ENCODE assay signal across 16 cellular contexts in genomic region chr1:204013052-204013451, GRCh38. TPM values are rescaled to one million over a fixed set of nuclear protein-coding genes. Genes with fewer than 3 reads are reported as not detected.
DNase-seq lines count a peak whose midpoint lies in the region; ATAC-seq, FAIRE-seq and TF ChIP-seq lines count a peak whose summit lies in the region.
"Had no signal": no experiment of that assay in that cellular context is flagged by ENCODE, and none has a peak within 500 bp of the region (broad histone marks: within the 10 kb centered on the region; RNA-seq: fewer than 3 reads in every experiment).

No MANE protein-coding gene starts in this region.

- no peak overlapping the region for H3K27ac ChIP-seq in IMR-90 (ENCODE audit: insufficient read depth, low read length)
- no peak overlapping the region for H3K27ac ChIP-seq in H1 (ENCODE audit: low read depth, low read length)
- no peak overlapping the region for H3K27ac ChIP-seq in neuronal stem cell (replicated peaks; ENCODE audit: low read length)
- H3K27ac ChIP-seq in gastroesophageal sphincter: no peak overlapping the region
- H3K27ac ChIP-seq: BLaER1 treated with 17β-estradiol and CSF1 and Interleukin-3, amounts not matched to agents 10 nM and 100 nM; GM23248 had no signal

- H2BK5ac ChIP-seq in IMR-90 (ENCODE audit: low read depth, low read length, poor library complexity, severe bottlenecking) (no peak overlapping the region), H1 (ENCODE audit: low read depth, low read length) (peak overlapping the region; percentile 79; the same call in 1 of the 2 replicates), neuronal stem cell (ENCODE audit: low read length) (no peak overlapping the region)

- no peak for ATAC-seq in IMR-90 (ENCODE audit: low read depth)
- no peak for ATAC-seq in gastroesophageal sphincter
- ATAC-seq: GM12878 had no signal

- no TSS peak for BruUV-seq in IMR-90 (replicated peaks; lab: Mats Ljungman, UMichigan)

- H4K20me1 ChIP-seq in IMR-90 (ENCODE audit: insufficient read depth, low read length) (no peaks in the 10 kb centered on the region), H1 (replicated peaks in 1 of 2; ENCODE audit: control insufficient read depth in 1 of 2, insufficient read depth in 2 of 2, low read length in 2 of 2) (no peaks in the 10 kb centered on the region)
- H4K20me1 ChIP-seq: BLaER1 treated with 17β-estradiol and CSF1 and Interleukin-3, amounts not matched to agents 10 nM and 100 nM had no signal

- no peaks in the 10 kb centered on the region for H3K23me2 ChIP-seq in H1 (ENCODE audit: low read depth, low read length)

- H3K27me3 ChIP-seq in IMR-90 (ENCODE audit: control insufficient read depth, insufficient read depth, low read length): peaks cover 16% of the 10 kb centered on the region
- no peaks in the 10 kb centered on the region for H3K27me3 ChIP-seq in H1 (replicated peaks in 1 of 4; ENCODE audit: control insufficient read depth in 3 of 4, extremely low read depth in 1 of 4, insufficient read depth in 3 of 4, low read length in 3 of 4)
- H3K27me3 ChIP-seq in neuronal stem cell (ENCODE audit: control insufficient read depth in 3 of 3, insufficient read depth in 3 of 3, low read depth in 1 of 3, low read length in 3 of 3): peaks cover 0 to 12% (median 0%) of the 10 kb centered on the region in 3 experiments
- H3K27me3 ChIP-seq in gastroesophageal sphincter: peaks cover 14% of the 10 kb centered on the region
- H3K27me3 ChIP-seq: BLaER1 treated with 17β-estradiol and CSF1 and Interleukin-3, amounts not matched to agents 10 nM and 100 nM had no signal

- TF ChIP-seq RAD21 in IMR-90 (IDR thresholded peaks at IDR 0.05; ENCODE audit: low read length) (no peak), H1 (IDR thresholded peaks at IDR 0.05 in 1 of 2, conservative IDR thresholded peaks at IDR 0.05 in 1 of 2; ENCODE audit: low read depth in 2 of 2, low read length in 2 of 2) (no peak)

- no peaks in the 10 kb centered on the region for H3K4me1 ChIP-seq in IMR-90 (ENCODE audit: control insufficient read depth, insufficient read depth, low read length)
- peaks cover 0 to 7% (median 0%) of the 10 kb centered on the region in 4 experiments; a peak in 2 of 7 replicates for H3K4me1 ChIP-seq in H1 (replicated peaks in 1 of 4; ENCODE audit: control insufficient read depth in 3 of 4, insufficient read depth in 4 of 4, low read length in 3 of 4)
- peaks cover 4 to 10% of the 10 kb centered on the region in 2 donors for H3K4me1 ChIP-seq in neuronal stem cell (ENCODE audit: control insufficient read depth in 2 of 2, insufficient read depth in 1 of 2, low read depth in 1 of 2, low read length in 2 of 2)
- H3K4me1 ChIP-seq in gastroesophageal sphincter: no peaks in the 10 kb centered on the region
- H3K4me1 ChIP-seq: BLaER1 treated with 17β-estradiol and CSF1 and Interleukin-3, amounts not matched to agents 10 nM and 100 nM had no signal

- H2AK9ac ChIP-seq in IMR-90 (replicated peaks; ENCODE audit: low read depth, low read length, poor library complexity): no peak overlapping the region

- POLR2A ChIA-PET in IMR-90 (lab: Charles Lee; ENCODE audit: unreplicated experiment): no interaction called here
- POLR2A ChIA-PET in H1 (lab: Charles Lee; ENCODE audit: partially characterized antibody): interaction anchor here (1.1 to 2.2 kb wide), 4 partner anchors 11 to 142 kb away, joined by 3 to 10 read pairs (median 5); no protein-coding TSS in a partner anchor

- intact Hi-C loops in IMR-90 (cut with micrococcal nuclease): no loop called here

- H3K14ac ChIP-seq in IMR-90 (replicated peaks; ENCODE audit: low read depth, low read length) (no peak overlapping the region), H1 (ENCODE audit: insufficient read length) (no peak overlapping the region), neuronal stem cell (ENCODE audit: low read length) (no peak overlapping the region)

- H3K4me2 ChIP-seq in IMR-90 (ENCODE audit: low read depth, low read length) (no peak overlapping the region), H1 (ENCODE audit: insufficient read depth in 1 of 2, low read depth in 2 of 2, low read length in 2 of 2) (peak overlapping the region in 1 of 2 experiments; percentile 39; a peak in 1 of 4 replicates), neuronal stem cell (ENCODE audit: insufficient read depth, low read length, poor library complexity, severe bottlenecking) (no peak overlapping the region)
- H3K4me2 ChIP-seq: BLaER1 treated with 17β-estradiol and CSF1 and Interleukin-3, amounts not matched to agents 10 nM and 100 nM had no signal

- H2AK5ac ChIP-seq in IMR-90 (ENCODE audit: low read depth, low read length): no peak overlapping the region
- peak overlapping the region; percentile 40; the same call in 1 of the 2 replicates for H2AK5ac ChIP-seq in H1 (ENCODE audit: low read depth, low read length)
- H2AK5ac ChIP-seq in neuronal stem cell (ENCODE audit: low read depth, low read length): no peak overlapping the region

- H3K56ac ChIP-seq in IMR-90 (ENCODE audit: extremely low read depth, insufficient read depth, low read length) (no peak overlapping the region), H1 (replicated peaks; ENCODE audit: insufficient read length, low read depth, low read length) (no peak overlapping the region)

- no peaks in the 10 kb centered on the region for H3K9me1 ChIP-seq in IMR-90 (ENCODE audit: insufficient read depth, low read length)

- TF ChIP-seq CTCF in IMR-90 (conservative IDR thresholded peaks at IDR 0.05; ENCODE audit: low read depth, low read length) (no peak), H1 (IDR thresholded peaks at IDR 0.05; ENCODE audit: control extremely low read depth in 1 of 3, insufficient read depth in 1 of 3, low read depth in 1 of 3, low read length in 3 of 3) (no peak), gastroesophageal sphincter (IDR thresholded peaks at IDR 0.05) (no peak)

- H4K91ac ChIP-seq in IMR-90 (ENCODE audit: insufficient read depth, low read depth, low read length) (no peak overlapping the region), H1 (replicated peaks; ENCODE audit: insufficient read length, low read length) (peak overlapping the region; percentile 58), neuronal stem cell (ENCODE audit: low read depth, low read length, poor library complexity) (no peak overlapping the region)

- CTCF ChIA-PET in IMR-90 (lab: Yijun Ruan, JAX) (no interaction called here), H1 (lab: Charles Lee; ENCODE audit: partially characterized antibody) (interaction anchor here (0.9 kb wide), 1 partner anchor 43 kb away, joined by 4 read pairs; no protein-coding TSS in a partner anchor)

- H2BK120ac ChIP-seq in IMR-90 (ENCODE audit: low read depth, low read length): no peak overlapping the region
- no peak overlapping the region for H2BK120ac ChIP-seq in H1 (replicated peaks; ENCODE audit: low read depth, low read length)
- no peak overlapping the region for H2BK120ac ChIP-seq in neuronal stem cell (ENCODE audit: low read depth, low read length)

- 45% methylated on average over 7 of the region's 8 CpGs; no CpG with 5 or more reads in 1 of the 2 experiments for WGBS in IMR-90 (ENCODE audit: extremely low coverage in 2 of 2, insufficient read length in 1 of 2), 2 experiments
- 63% methylated on average over 8 of the region's 8 CpGs; no CpG with 5 or more reads in 1 of the 2 experiments for WGBS in H1 (ENCODE audit: extremely low coverage in 1 of 2, insufficient coverage in 1 of 2, insufficient read length in 1 of 2, insufficient replicate concordance in 2 of 2, low coverage in 1 of 2, low lambda C conversion rate in 2 of 2, missing lambda C conversion rate in 1 of 2), 2 experiments
- no CpG with 5 or more reads among the region's 8 CpGs for WGBS in neuronal stem cell (ENCODE audit: extremely low coverage in 2 of 2, insufficient read length in 2 of 2, insufficient replicate concordance in 1 of 2), 2 donors
- WGBS in gastroesophageal sphincter (ENCODE audit: low coverage in 1 of 2), 2 donors: 51 to 53% methylated on average over 7 to 8 of the region's 8 CpGs

- H3K9me3 ChIP-seq in IMR-90 (ENCODE audit: control insufficient read depth, insufficient read depth, low read length) (no peaks in the 10 kb centered on the region), H1 (ENCODE audit: insufficient read depth in 2 of 2, low read depth in 1 of 2, low read length in 1 of 2) (no peaks in the 10 kb centered on the region), neuronal stem cell (replicated peaks in 1 of 2; ENCODE audit: control insufficient read depth in 2 of 2, insufficient read depth in 1 of 2, low read depth in 1 of 2, low read length in 2 of 2) (no peaks in the 10 kb centered on the region), gastroesophageal sphincter (no peaks in the 10 kb centered on the region)
- H3K9me3 ChIP-seq: BLaER1 treated with 17β-estradiol and CSF1 and Interleukin-3, amounts not matched to agents 10 nM and 100 nM had no signal

- H3K9ac ChIP-seq in IMR-90 (ENCODE audit: low read depth, low read length) (no peak overlapping the region), H1 (replicated peaks in 1 of 4; ENCODE audit: extremely low read depth in 1 of 4, low read depth in 3 of 4, low read length in 3 of 4) (no peak overlapping the region), neuronal stem cell (ENCODE audit: low read depth, low read length, poor library complexity) (no peak overlapping the region)
- H3K9ac ChIP-seq: BLaER1 treated with 17β-estradiol and CSF1 and Interleukin-3, amounts not matched to agents 10 nM and 100 nM; GM23248 had no signal

- no peak overlapping the region for H3K18ac ChIP-seq in IMR-90 (ENCODE audit: low read depth, low read length)
- peak overlapping the region; percentile 38; the same call in 1 of the 2 replicates for H3K18ac ChIP-seq in H1 (ENCODE audit: extremely low read depth, low read length)
- no peak overlapping the region for H3K18ac ChIP-seq in neuronal stem cell (ENCODE audit: low read length)

- no peak for TF ChIP-seq EP300 in H1 (IDR thresholded peaks at IDR 0.05; ENCODE audit: borderline replicate concordance in 1 of 2, low read depth in 2 of 2, low read length in 2 of 2)
- TF ChIP-seq EP300 in gastroesophageal sphincter (IDR thresholded peaks at IDR 0.05): no peak

- H2BK15ac ChIP-seq in IMR-90 (ENCODE audit: low read depth, low read length): no peak overlapping the region
- H2BK15ac ChIP-seq in H1 (ENCODE audit: low read length): peak overlapping the region; percentile 98; the same call in 1 of the 2 replicates
- H2BK15ac ChIP-seq in neuronal stem cell (ENCODE audit: low read length): no peak overlapping the region

- DNase-seq in IMR-90: no peak
- DNase-seq in H1 (ENCODE audit: low read depth in 1 of 2, low spot score in 2 of 2): no peak
- peak; percentile 46 for DNase-seq in iPS-NIHi7 (ENCODE audit: extremely low spot score)
- no peak for DNase-seq in neuronal stem cell (ENCODE audit: low spot score)
- no peak for DNase-seq in NCI-H524 treated with DMSO at 0.1 percent for 48 hours (lab: John Stamatoyannopoulos, UW)
- DNase-seq in T-helper 2 cell: no peak
- DNase-seq: ACHN; Calu3; CD4-positive, CD25-positive, alpha-beta regulatory T cell; DMS 273 treated with DMSO at 0.1 percent for 48 hours; GM23248; H9 had no signal

- H3K79me1 ChIP-seq in IMR-90 (ENCODE audit: low read depth in 1 of 2, low read length in 2 of 2) (no peaks in the 10 kb centered on the region), H1 (ENCODE audit: low read depth, low read length) (no peaks in the 10 kb centered on the region), neuronal stem cell (ENCODE audit: low read depth, low read length) (peaks cover 1% of the 10 kb centered on the region)

- no peak overlapping the region for H3K4me3 ChIP-seq in IMR-90 (ENCODE audit: insufficient read depth, low read depth, low read length)
- H3K4me3 ChIP-seq in H1 (ENCODE audit: extremely low read depth in 1 of 4, insufficient read depth in 2 of 4, low read depth in 3 of 4, low read length in 4 of 4): no peak overlapping the region
- no peak overlapping the region for H3K4me3 ChIP-seq in neuronal stem cell (ENCODE audit: low read length in 2 of 2)
- no peak overlapping the region for H3K4me3 ChIP-seq in gastroesophageal sphincter
- H3K4me3 ChIP-seq: BLaER1 treated with 17β-estradiol and CSF1 and Interleukin-3, amounts not matched to agents 10 nM and 100 nM; GM12878; GM23248 had no signal

- H2BK12ac ChIP-seq in H1 (ENCODE audit: low read depth, low read length): peak overlapping the region; percentile 96
- no peak overlapping the region for H2BK12ac ChIP-seq in neuronal stem cell (ENCODE audit: low read length)

- TF ChIP-seq POLR2A in IMR-90 (IDR thresholded peaks at IDR 0.05; ENCODE audit: low read depth, low read length) (no peak), H1 (IDR thresholded peaks at IDR 0.05; ENCODE audit: control extremely low read depth in 1 of 2, low read depth in 2 of 2, low read length in 2 of 2) (no peak), gastroesophageal sphincter (IDR thresholded peaks at IDR 0.05) (no peak)

- H3K36me3 ChIP-seq in IMR-90 (ENCODE audit: control insufficient read depth, insufficient read depth, low read length) (no peaks in the 10 kb centered on the region), H1 (ENCODE audit: control insufficient read depth in 2 of 4, insufficient read depth in 4 of 4, low read length in 3 of 4) (no peaks in the 10 kb centered on the region), neuronal stem cell (replicated peaks in 1 of 2; ENCODE audit: control insufficient read depth in 2 of 2, insufficient read depth in 2 of 2, low read length in 2 of 2) (no peaks in the 10 kb centered on the region), gastroesophageal sphincter (no peaks in the 10 kb centered on the region)
- H3K36me3 ChIP-seq: BLaER1 treated with 17β-estradiol and CSF1 and Interleukin-3, amounts not matched to agents 10 nM and 100 nM had no signal

- in situ Hi-C loops in IMR-90 (cut with MboI; ENCODE audit: low sequenced_read_pairs): no loop called here

- H3K4ac ChIP-seq in IMR-90 (ENCODE audit: low read depth, low read length) (no peak overlapping the region), H1 (replicated peaks; ENCODE audit: insufficient read length, low read depth, low read length) (no peak overlapping the region), neuronal stem cell (ENCODE audit: low read length) (no peak overlapping the region)

- no peak overlapping the region for H3K23ac ChIP-seq in IMR-90 (ENCODE audit: low read depth, low read length)
- no peak overlapping the region for H3K23ac ChIP-seq in H1 (ENCODE audit: insufficient read length)
- H3K23ac ChIP-seq in neuronal stem cell (ENCODE audit: low read depth, low read length, poor library complexity): no peak overlapping the region

- H4K8ac ChIP-seq in IMR-90 (ENCODE audit: low read depth in 2 of 2, low read length in 2 of 2) (no peak overlapping the region), H1 (ENCODE audit: extremely low read depth, insufficient read depth, low read length) (no peak overlapping the region), neuronal stem cell (ENCODE audit: low read depth, low read length) (no peak overlapping the region)

- dilution Hi-C loops in IMR-90 (cut with HindIII; ENCODE audit: low sequenced_read_pairs, unreplicated experiment): no loop called here

- H2BK20ac ChIP-seq in IMR-90 (ENCODE audit: low read depth, low read length) (no peak overlapping the region), H1 (ENCODE audit: low read length) (peak overlapping the region; percentile 92; the same call in 1 of the 2 replicates)

- H2AFZ ChIP-seq in IMR-90 (replicated peaks; ENCODE audit: low read length, poor library complexity) (peak overlapping the region; percentile 60), H1 (ENCODE audit: low read length) (peak overlapping the region; percentile 99), neuronal stem cell (ENCODE audit: low read length) (peak overlapping the region; percentile 77)
- H2AFZ ChIP-seq: GM23248 had no signal

- no peaks in the 10 kb centered on the region for H3K79me2 ChIP-seq in H1 (ENCODE audit: control insufficient read depth in 1 of 2, insufficient read depth in 2 of 2, low read length in 2 of 2)

- no peak overlapping the region for H4K5ac ChIP-seq in IMR-90 (ENCODE audit: low read depth, low read length)
- H4K5ac ChIP-seq in H1 (ENCODE audit: insufficient read length, low read depth, low read length): no peak overlapping the region

- FAIRE-seq in H1 (lab: Jason Lieb, UNC): no peak
- FAIRE-seq: GM12878 had no signal

RNA-seq across cellular contexts. Expression of gene SOX13, which starts 59.9 kb away (rescaled TPM):
- total RNA-seq in IMR-90 (2012; rRNA removed) (0.54 and 0.56 TPM in 2 replicates), gastroesophageal sphincter (10 to 100 TPM; 15.3 to 20.4 (median 17.3) TPM)
- polyA plus RNA-seq in IMR-90 (2012; rRNA removed) (3.5 TPM in 2 replicates), H1 (2011; rRNA removed) (113 and 169 TPM in 2 replicates)
- 3.2 and 3.5 TPM in 2 replicates for polyA plus RNA-seq in IMR-90 (2012; cell fraction: cytosol; rRNA removed)
- polyA plus RNA-seq in IMR-90 (2012; cell fraction: nucleus; rRNA removed; ENCODE audit: low replicate concordance): 9.6 and 15.9 TPM in 2 replicates
- total RNA-seq in H1 (2021; fragmentation: NEBNext Ultra II Directional; extraction: Animal tissue kit (Norgen Biotek cat#: 25700)): 173 and 180 TPM in 2 replicates
- polyA plus RNA-seq in H1 (2011; cell fraction: cytosol; rRNA removed): 96.2 TPM
- 219 TPM for polyA plus RNA-seq in H1 (2011; cell fraction: nucleus; rRNA removed)
- polyA plus RNA-seq in H1 (2012, experiment 1 of 2): 59.8 to 90.9 TPM (median 83.4 TPM) in 4 replicates
- polyA plus RNA-seq in H1 (2012, experiment 2 of 2): 63.6 TPM
- polyA plus RNA-seq in H1 (2013, experiment 1 of 2): 44.3 TPM
- polyA plus RNA-seq in H1 (2013, experiment 2 of 2): 44.2 TPM
- 81.6 and 128 TPM in 2 replicates for polyA minus RNA-seq in H1 (2011; rRNA and poly(A)+ RNA removed)
- polyA minus RNA-seq in H1 (2011; cell fraction: cytosol; rRNA and poly(A)+ RNA removed): 90.1 TPM
- 162 TPM for polyA minus RNA-seq in H1 (2011; cell fraction: nucleus; rRNA and poly(A)+ RNA removed)
- 16.2 TPM for polyA plus RNA-seq in neuronal stem cell (2013, experiment 1 of 2)
- 16.8 TPM for polyA plus RNA-seq in neuronal stem cell (2013, experiment 2 of 2)
- total RNA-seq: G401 had no signal
- polyA plus RNA-seq: CD4-positive, CD25-positive, alpha-beta regulatory T cell had no signal

Comparison
In these comparisons a context has a peak if more than half of its experiments do, and no peak if none do; other contexts are left out.
1. RNA of gene SOX13, which starts 59.9 kb away (total RNA-seq): 173 to 180 TPM in H1 and 15.3 to 20.4 TPM in gastroesophageal sphincter; 0.54 to 0.56 TPM in IMR-90; every median in the first group is over 10 times any median in the second.
2. Peak in every context shown above with its lines, with median percentiles within 50 percentile points of each other: H2AFZ ChIP-seq.